9 cellular contexts compared by ENCODE assay signal in the genomic region with DNA sequence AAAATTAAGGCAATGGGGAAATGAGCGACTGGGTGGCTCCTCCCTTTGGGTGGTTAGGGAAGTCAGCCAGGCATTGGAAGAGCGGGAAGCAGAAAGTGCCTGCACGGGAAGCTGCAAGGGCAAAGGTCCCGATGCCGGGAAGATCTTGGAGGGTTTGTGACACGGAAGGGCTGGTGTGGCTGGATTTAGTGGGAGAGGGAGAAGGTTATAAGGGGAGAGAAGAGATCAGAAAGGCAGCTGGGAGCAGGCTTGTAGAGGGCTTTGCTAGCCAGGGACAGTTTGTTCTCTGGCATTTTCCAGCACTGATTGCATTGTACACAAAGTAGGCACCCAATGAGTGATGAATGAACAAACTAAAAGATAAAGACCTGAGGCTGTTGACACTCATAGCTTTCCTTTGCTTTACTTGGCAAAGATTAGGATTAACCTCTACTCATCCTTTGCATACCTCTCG.
DNase-seq lines count a peak whose midpoint lies in the region; FAIRE-seq and TF ChIP-seq lines count a peak whose summit lies in the region.
"Had no signal": no experiment of that assay in that cellular context is flagged by ENCODE, and none has a peak within 500 bp of the region (broad histone marks: within the 10 kb centered on the region; RNA-seq: fewer than 3 reads in every experiment).

No MANE protein-coding gene starts in this region.

- peaks cover 14% of the 10 kb centered on the region for H3K4me1 Mint-ChIP-seq in mesothelial cell of epicardium
- no peaks in the 10 kb centered on the region for H3K4me1 Mint-ChIP-seq in activated CD4-positive, alpha-beta T cell treated with anti-CD3 and anti-CD28 coated beads, Interleukin-2, amount 10 ng/mL, durations not matched to agents 24 days and 14 days

- H3K27ac Mint-ChIP-seq in mesothelial cell of epicardium, result no peak overlapping the region
- no peak overlapping the region for H3K27ac Mint-ChIP-seq in activated CD4-positive, alpha-beta T cell treated with anti-CD3 and anti-CD28 coated beads, Interleukin-2, amount 10 ng/mL, durations not matched to agents 24 days and 14 days

- TF ChIP-seq CTCF in HFF-Myc (IDR thresholded peaks at IDR 0.05; ENCODE audit: low read depth, low read length, missing control alignments) (no peak), keratinocyte (optimal IDR thresholded peaks at IDR 0.05 in 1 of 3, IDR thresholded peaks at IDR 0.05 in 1 of 3, conservative IDR thresholded peaks at IDR 0.05 in 1 of 3; ENCODE audit: extremely low read depth in 1 of 3, insufficient read depth in 2 of 3, low read length in 3 of 3) (no peak), stomach (IDR thresholded peaks at IDR 0.05) (no peak), mesothelial cell of epicardium (IDR thresholded peaks at IDR 0.05; ENCODE audit: unreplicated experiment) (no peak)

- H3K27me3 ChIP-seq in keratinocyte (ENCODE audit: control insufficient read depth, extremely low read depth, insufficient read depth, low read length), result no peaks in the 10 kb centered on the region
- H3K27me3 ChIP-seq in stomach, result no peaks in the 10 kb centered on the region

- peaks cover 26% of the 10 kb centered on the region for H3K4me1 ChIP-seq in keratinocyte (ENCODE audit: control insufficient read depth, extremely low read depth, insufficient read depth, low read length)
- peaks cover 16 to 20% (median 19%) of the 10 kb centered on the region in 4 donors for H3K4me1 ChIP-seq in stomach

- H3K36me3 Mint-ChIP-seq in mesothelial cell of epicardium, result no peaks in the 10 kb centered on the region
- H3K36me3 Mint-ChIP-seq in activated CD4-positive, alpha-beta T cell treated with anti-CD3 and anti-CD28 coated beads, Interleukin-2, amount 10 ng/mL, durations not matched to agents 24 days and 14 days (ENCODE audit: low read depth), result no peaks in the 10 kb centered on the region

- no peak for TF ChIP-seq POLR2A in stomach (IDR thresholded peaks at IDR 0.05)

- no peaks in the 10 kb centered on the region for H3K79me2 ChIP-seq in keratinocyte (ENCODE audit: control insufficient read depth, insufficient read depth, low read length)

- H3K36me3 ChIP-seq in keratinocyte (ENCODE audit: control insufficient read depth in 2 of 2, extremely low read depth in 1 of 2, insufficient read depth in 2 of 2, low read length in 2 of 2), result no peaks in the 10 kb centered on the region
- no peaks in the 10 kb centered on the region for H3K36me3 ChIP-seq in stomach

- peak; percentile 40 for DNase-seq in HFF-Myc (ENCODE audit: extremely low read depth, low read depth)
- DNase-seq in astrocyte of the hippocampus (ENCODE audit: low read depth, low spot score), result peak; percentile 64
- DNase-seq in keratinocyte (ENCODE audit: low read depth, low spot score), result no peak
- DNase-seq in stomach, result peak; percentile 84
- no peak for DNase-seq in posterior cingulate gyrus
- no peak for DNase-seq in mesothelial cell of epicardium (ENCODE audit: low spot score in 2 of 2, unreplicated experiment in 2 of 2)
- DNase-seq in activated CD4-positive, alpha-beta T cell treated with anti-CD3 and anti-CD28 coated beads, Interleukin-2, amount 10 ng/mL, durations not matched to agents 24 days and 14 days, result no peak
- DNase-seq in cerebellar nuclear complex (lab: John Stamatoyannopoulos, UW), result no peak
- DNase-seq: stimulated activated naive CD4-positive, alpha-beta T cell had no signal

- H3K9ac ChIP-seq in keratinocyte (ENCODE audit: control insufficient read depth, extremely low read depth, insufficient read depth, low read length), result peak overlapping the region; percentile 22

- peaks cover 2% of the 10 kb centered on the region for H3K27me3 Mint-ChIP-seq in mesothelial cell of epicardium (ENCODE audit: low read depth)
- H3K27me3 Mint-ChIP-seq in activated CD4-positive, alpha-beta T cell treated with anti-CD3 and anti-CD28 coated beads, Interleukin-2, amount 10 ng/mL, durations not matched to agents 24 days and 14 days, result peaks cover 26% of the 10 kb centered on the region

- no peaks in the 10 kb centered on the region for H3K9me3 ChIP-seq in keratinocyte (ENCODE audit: control insufficient read depth, low read depth, low read length)
- H3K9me3 ChIP-seq in stomach, result no peaks in the 10 kb centered on the region

- H3K27ac ChIP-seq in keratinocyte (ENCODE audit: control insufficient read depth, insufficient read depth, low read length), result peak overlapping the region; percentile 38
- peak overlapping the region; percentile 61 to 84 (median 80) for H3K27ac ChIP-seq in stomach

- H2AFZ ChIP-seq in keratinocyte (ENCODE audit: control insufficient read depth, low read length), result peak overlapping the region; percentile 73

- no peaks in the 10 kb centered on the region for H4K20me1 ChIP-seq in keratinocyte (ENCODE audit: control insufficient read depth, extremely low read depth, insufficient read depth, low read length)

- H3K9me1 ChIP-seq in keratinocyte (ENCODE audit: control insufficient read depth, extremely low read depth, insufficient read depth, low read length), result no peaks in the 10 kb centered on the region

- peak; percentile 56 for FAIRE-seq in keratinocyte (lab: Jason Lieb, UNC)

- no peak overlapping the region for H3K4me3 ChIP-seq in HFF-Myc (replicated peaks; ENCODE audit: low read depth, low read length)
- H3K4me3 ChIP-seq in keratinocyte (ENCODE audit: control insufficient read depth in 2 of 3, extremely low read depth in 1 of 3, insufficient read depth in 2 of 3, low read depth in 1 of 3, low read length in 3 of 3), result peak overlapping the region in 1 of 3 experiments; percentile 16
- peak overlapping the region in 1 of 4 donors; percentile 11 for H3K4me3 ChIP-seq in stomach

- dilution Hi-C loops in keratinocyte (cut with MboI; ENCODE audit: extremely low pct_ligation_motif_present, low sequenced_read_pairs), result no loop called here

- WGBS in stomach, 5 donors, result 16 to 24% (median 18%) methylated on average over 7 of the region's 7 CpGs

- H3K4me3 Mint-ChIP-seq in mesothelial cell of epicardium, result no peak overlapping the region
- no peak overlapping the region for H3K4me3 Mint-ChIP-seq in activated CD4-positive, alpha-beta T cell treated with anti-CD3 and anti-CD28 coated beads, Interleukin-2, amount 10 ng/mL, durations not matched to agents 24 days and 14 days

- H3K9me3 Mint-ChIP-seq in mesothelial cell of epicardium, result peaks cover 3% of the 10 kb centered on the region
- H3K9me3 Mint-ChIP-seq in activated CD4-positive, alpha-beta T cell treated with anti-CD3 and anti-CD28 coated beads, Interleukin-2, amount 10 ng/mL, durations not matched to agents 24 days and 14 days, result peaks cover 3% of the 10 kb centered on the region

- intact Hi-C loops in stomach (cut with DNase I; ENCODE audit: low total_unique reads) (no loop called here), posterior cingulate gyrus (cut with DNase I) (no loop called here)
- intact Hi-C loops in activated CD4-positive, alpha-beta T cell treated with anti-CD3 and anti-CD28 coated beads, Interleukin-2, amount 10 ng/mL, durations not matched to agents 24 days and 14 days (cut with micrococcal nuclease), result no loop called here

- peak overlapping the region; percentile 71 for H3K4me2 ChIP-seq in keratinocyte (ENCODE audit: control insufficient read depth, extremely low read depth, insufficient read depth, low read depth, low read length)

- peak; percentile 85 for TF ChIP-seq EP300 in stomach (IDR thresholded peaks at IDR 0.05)

Comparison
In these comparisons a context has a peak if more than half of its experiments do, and no peak if none do; other contexts are left out.
1. DNase-seq: peak in HFF-Myc (single experiment), astrocyte of the hippocampus (single experiment) and stomach (single experiment); none in keratinocyte (single experiment), posterior cingulate gyrus (0 of 10), mesothelial cell of epicardium (0 of 2), activated CD4-positive, alpha-beta T cell treated with anti-CD3 and anti-CD28 coated beads, Interleukin-2, amount 10 ng/mL, durations not matched to agents 24 days and 14 days (single experiment) and cerebellar nuclear complex (0 of 2).